Comparison of ENCODE assay signal across 36 cellular contexts in genomic region chr10:34612938-34613337, GRCh38.
"Had no signal": no experiment of that assay in that cellular context is flagged by ENCODE, and none has a peak within 500 bp of the region (broad histone marks: within the 10 kb centered on the region; RNA-seq: fewer than 3 reads in every experiment).

No MANE protein-coding gene starts in this region.

- H3K9me3 ChIP-seq: adrenal gland, body of pancreas, breast epithelium, SJSA1 had no signal

- H3K4me2 ChIP-seq: KMS-11 had no signal

- ATAC-seq: activated CD8-positive, alpha-beta memory T cell treated with anti-CD3 and anti-CD28 coated beads, Interleukin-2, amount 10 ng/mL, durations not matched to agents 7 days and 5 days; activated T-cell treated with anti-CD3 and anti-CD28 coated beads, Interleukin-2, amount 50 U/mL, for 72 hours; activated T-helper 17 cell treated with anti-CD3 and anti-CD28 coated beads, Interleukin-2, amount 50 U/mL, for 72 hours; body of pancreas; Panc1; SK-N-SH treated with all-trans-retinoic acid at 6 μM for 48 hours; T-cell had no signal

- DNase-seq: activated CD4-positive, alpha-beta memory T cell treated with anti-CD3 and anti-CD28 coated beads, Interleukin-2, amount 10 ng/mL, durations not matched to agents 7 days and 5 days; activated CD4-positive, alpha-beta T cell treated with anti-CD3 and anti-CD28 coated beads for 1 hour; activated CD4-positive, alpha-beta T cell treated with anti-CD3 and anti-CD28 coated beads for 48 hours; activated CD4-positive, CD25-positive, alpha-beta regulatory T cell; activated CD8-positive, alpha-beta memory T cell treated with anti-CD3 and anti-CD28 coated beads for 24 hours; activated CD8-positive, alpha-beta memory T cell treated with anti-CD3 and anti-CD28 coated beads, Interleukin-2, amount 10 ng/mL, durations not matched to agents 7 days and 5 days; activated CD8-positive, alpha-beta memory T cell treated with anti-CD3 and anti-CD28 coated beads, Interleukin-2, amount 50 U/mL, for 48 hours; activated effector memory CD4-positive, alpha-beta T cell treated with anti-CD3 and anti-CD28 coated beads, Interleukin-2, amount 50 U/mL, for 16 hours; activated naive CD4-positive, alpha-beta T cell treated with Interleukin-2 at 50 U/mL for 16 hours; activated naive CD8-positive, alpha-beta T cell treated with anti-CD3 and anti-CD28 coated beads, Interleukin-2, amount 10 ng/mL, durations not matched to agents 7 days and 5 days; activated T-cell treated with anti-CD3 and anti-CD28 coated beads, Interleukin-2, amount 50 U/mL, for 72 hours; adrenal gland; body of pancreas; NCI-H1105; NCI-H1436; NCI-H187; NCI-H2029 treated with DMSO at 0.1 percent for 48 hours; NCI-H2107; NCI-H2171; NCI-H2227 treated with DMSO at 0.1 percent for 48 hours; NCI-H446 treated with DMSO at 0.1 percent for 48 hours; NCI-H524; SHP77; T-cell; T-helper 2 cell; T-helper 9 cell had no signal

- H3K27me3 Mint-ChIP-seq: activated CD8-positive, alpha-beta memory T cell treated with anti-CD3 and anti-CD28 coated beads, Interleukin-2, amount 10 ng/mL, durations not matched to agents 7 days and 5 days had no signal

- H3K36me3 ChIP-seq: adrenal gland, breast epithelium, SJSA1 had no signal

- FAIRE-seq: astrocyte had no signal

- H3K27ac ChIP-seq: adrenal gland, body of pancreas, breast epithelium, coronary artery, KMS-11, SJSA1, VCaP had no signal

- H3K4me3 Mint-ChIP-seq: activated CD4-positive, alpha-beta memory T cell treated with anti-CD3 and anti-CD28 coated beads, Interleukin-2, amount 10 ng/mL, durations not matched to agents 7 days and 5 days; activated CD8-positive, alpha-beta memory T cell treated with anti-CD3 and anti-CD28 coated beads, Interleukin-2, amount 10 ng/mL, durations not matched to agents 7 days and 5 days; activated naive CD4-positive, alpha-beta T cell treated with anti-CD3 and anti-CD28 coated beads, Interleukin-2, amount 50 U/mL, for 24 hours; activated naive CD8-positive, alpha-beta T cell treated with anti-CD3 and anti-CD28 coated beads, Interleukin-2, amount 10 ng/mL, durations not matched to agents 7 days and 5 days; activated T-cell treated with anti-CD3 and anti-CD28 coated beads, Interleukin-2, amount 50 U/mL, for 72 hours; activated T-helper 17 cell treated with anti-CD3 and anti-CD28 coated beads, Interleukin-2, amount 50 U/mL, for 72 hours; T-cell had no signal

- H3K9ac ChIP-seq: KMS-11 had no signal

- H3K4me1 Mint-ChIP-seq: activated CD4-positive, alpha-beta memory T cell treated with anti-CD3 and anti-CD28 coated beads, Interleukin-2, amount 10 ng/mL, durations not matched to agents 7 days and 5 days; activated CD8-positive, alpha-beta memory T cell treated with anti-CD3 and anti-CD28 coated beads, Interleukin-2, amount 10 ng/mL, durations not matched to agents 7 days and 5 days; activated naive CD4-positive, alpha-beta T cell treated with anti-CD3 and anti-CD28 coated beads, Interleukin-2, amount 50 U/mL, for 24 hours; activated naive CD8-positive, alpha-beta T cell treated with anti-CD3 and anti-CD28 coated beads, Interleukin-2, amount 10 ng/mL, durations not matched to agents 7 days and 5 days; activated T-helper 17 cell treated with anti-CD3 and anti-CD28 coated beads, Interleukin-2, amount 50 U/mL, for 72 hours; T-cell had no signal

- H3K4me3 ChIP-seq: adrenal gland, body of pancreas, breast epithelium, coronary artery, SJSA1 had no signal

- H3K9me3 Mint-ChIP-seq: activated CD4-positive, alpha-beta memory T cell treated with anti-CD3 and anti-CD28 coated beads, Interleukin-2, amount 10 ng/mL, durations not matched to agents 7 days and 5 days; activated naive CD4-positive, alpha-beta T cell treated with anti-CD3 and anti-CD28 coated beads, Interleukin-2, amount 50 U/mL, for 24 hours; activated naive CD8-positive, alpha-beta T cell treated with anti-CD3 and anti-CD28 coated beads, Interleukin-2, amount 10 ng/mL, durations not matched to agents 7 days and 5 days; activated T-cell treated with anti-CD3 and anti-CD28 coated beads, Interleukin-2, amount 50 U/mL, for 72 hours; activated T-helper 17 cell treated with anti-CD3 and anti-CD28 coated beads, Interleukin-2, amount 50 U/mL, for 72 hours; T-cell had no signal

- H3K36me3 Mint-ChIP-seq: activated CD8-positive, alpha-beta memory T cell treated with anti-CD3 and anti-CD28 coated beads, Interleukin-2, amount 10 ng/mL, durations not matched to agents 7 days and 5 days; activated naive CD4-positive, alpha-beta T cell treated with anti-CD3 and anti-CD28 coated beads, Interleukin-2, amount 50 U/mL, for 24 hours; activated naive CD8-positive, alpha-beta T cell treated with anti-CD3 and anti-CD28 coated beads, Interleukin-2, amount 10 ng/mL, durations not matched to agents 7 days and 5 days; T-cell had no signal

- H3K4me1 ChIP-seq: breast epithelium had no signal

- H3K27me3 ChIP-seq: adrenal gland, body of pancreas, breast epithelium, SJSA1 had no signal

- H3K27ac Mint-ChIP-seq: activated CD4-positive, alpha-beta memory T cell treated with anti-CD3 and anti-CD28 coated beads, Interleukin-2, amount 10 ng/mL, durations not matched to agents 7 days and 5 days; activated CD8-positive, alpha-beta memory T cell treated with anti-CD3 and anti-CD28 coated beads, Interleukin-2, amount 10 ng/mL, durations not matched to agents 7 days and 5 days; activated naive CD4-positive, alpha-beta T cell treated with anti-CD3 and anti-CD28 coated beads, Interleukin-2, amount 50 U/mL, for 24 hours; activated naive CD8-positive, alpha-beta T cell treated with anti-CD3 and anti-CD28 coated beads, Interleukin-2, amount 10 ng/mL, durations not matched to agents 7 days and 5 days; activated T-cell treated with anti-CD3 and anti-CD28 coated beads, Interleukin-2, amount 50 U/mL, for 72 hours; activated T-helper 17 cell treated with anti-CD3 and anti-CD28 coated beads, Interleukin-2, amount 50 U/mL, for 72 hours; T-cell had no signal
